ENCODE assay signal across 8 cellular contexts in genomic region chr2:151828143-151828889, GRCh38. TPM values are rescaled to one million over a fixed set of nuclear protein-coding genes. Genes with fewer than 3 reads are reported as not detected.
DNase-seq lines count a peak whose midpoint lies in the region; ATAC-seq and TF ChIP-seq lines count a peak whose summit lies in the region.

Gene ARL5A (minus strand): TSS chr2:151828421. CDS start chr2:151828176, 245 bp downstream.

- H3K9me3 Mint-ChIP-seq in activated T-cell treated with anti-CD3 and anti-CD28 coated beads, Interleukin-2, amount 50 U/mL, for 24 hours, result no peaks in the 10 kb centered on the region

- H3K4me3 Mint-ChIP-seq in activated T-cell treated with anti-CD3 and anti-CD28 coated beads, Interleukin-2, amount 50 U/mL, for 24 hours, result peak within 1 kb of the TSS; percentile 97

- in situ Hi-C loops in KBM-7 (cut with MboI; ENCODE audit: low pct_unique_long_range_greater_than_20kb, low sequenced_read_pairs), result no loop called here

- H3K27ac Mint-ChIP-seq in activated T-cell treated with anti-CD3 and anti-CD28 coated beads, Interleukin-2, amount 50 U/mL, for 24 hours, result peak within 1 kb of the TSS; percentile 94

- H3K9ac ChIP-seq in muscle layer of colon (ENCODE audit: low read length), result peak within 1 kb of the TSS; percentile 86

- ATAC-seq in GM21717 (IDR thresholded peaks at IDR 0.05; ENCODE audit: unreplicated experiment) (peak; percentile 94), esophagus mucosa (peak; percentile 99)

- no peaks in the 10 kb centered on the region for H3K27me3 ChIP-seq in muscle layer of colon (ENCODE audit: control insufficient read depth in 1 of 2, insufficient read depth in 2 of 2, low read length in 2 of 2)

- H3K27ac ChIP-seq in muscle layer of colon (ENCODE audit: low read depth, low read length), result peak within 1 kb of the TSS; percentile 79

- no peaks in the 10 kb centered on the region for H3K9me3 ChIP-seq in muscle layer of colon (ENCODE audit: low read length)

- H3K4me1 Mint-ChIP-seq in activated T-cell treated with anti-CD3 and anti-CD28 coated beads, Interleukin-2, amount 50 U/mL, for 24 hours (ENCODE audit: low read depth), result peaks cover 43% of the 10 kb centered on the region

- peaks cover 28% of the 10 kb centered on the region for H3K4me1 ChIP-seq in muscle layer of colon (ENCODE audit: insufficient read depth, low read length)

- peaks cover 31% of the 10 kb centered on the region for H3K36me3 Mint-ChIP-seq in activated T-cell treated with anti-CD3 and anti-CD28 coated beads, Interleukin-2, amount 50 U/mL, for 24 hours (ENCODE audit: low read depth)

- H3K4me3 ChIP-seq in muscle layer of colon (ENCODE audit: low read depth in 1 of 2, low read length in 2 of 2), result peak within 1 kb of the TSS; percentile 87 to 97

- H3K36me3 ChIP-seq in muscle layer of colon (ENCODE audit: insufficient read depth, low read length), result no peaks in the 10 kb centered on the region

- DNase-seq in DMS153 treated with DMSO at 0.1 percent for 48 hours (lab: John Stamatoyannopoulos, UW; ENCODE audit: unreplicated experiment) (peak; percentile 86), KBM-7 (peak; percentile 97)
- DNase-seq in activated T-cell treated with anti-CD3 and anti-CD28 coated beads, Interleukin-2, amount 50 U/mL, for 24 hours, result peak; percentile 98
- peak; percentile 85 for DNase-seq in stimulated activated CD8-positive, alpha-beta memory T cell treated with anti-CD3 and anti-CD28 coated beads, Interleukin-7, amount 100 ng/mL, for 24 hours (ENCODE audit: low read depth)

- no peaks in the 10 kb centered on the region for H3K27me3 Mint-ChIP-seq in activated T-cell treated with anti-CD3 and anti-CD28 coated beads, Interleukin-2, amount 50 U/mL, for 24 hours

TF ChIP-seq in PFSK-1, 5 proteins besides CTCF, POLR2A, EP300 and RAD21:
- peak; percentile 89 for TF ChIP-seq POLR2AphosphoS5 (IDR thresholded peaks at IDR 0.05; ENCODE audit: low read depth, low read length)
- peak; percentile 52; the same call in 1 of the 2 replicates for TF ChIP-seq TAF1 (IDR thresholded peaks at IDR 0.05; ENCODE audit: borderline replicate concordance, insufficient read depth, low read length)
- TF ChIP-seq FOXP2 (optimal IDR thresholded peaks at IDR 0.05; ENCODE audit: borderline replicate concordance, extremely low read depth, extremely low read length, insufficient read depth), result peak; percentile 84
- TF ChIP-seq SIN3A (IDR thresholded peaks at IDR 0.05; ENCODE audit: borderline replicate concordance, insufficient read depth, low read length), result no peak
- TF ChIP-seq REST (IDR thresholded peaks at IDR 0.05; ENCODE audit: insufficient read depth in 1 of 2, low read depth in 2 of 2, low read length in 2 of 2), result 0 out of 4 replicates have a peak, but pooled peaks of 1 of the 2 experiments have one; percentile 15

RNA-seq across cellular contexts. Expression of gene ARL5A, which starts in this region (rescaled TPM):
- polyA plus RNA-seq in PFSK-1 (2012; ENCODE audit: insufficient read length, low read depth), result 17.5 TPM
- 55.7 TPM for total RNA-seq in esophagus mucosa

Comparison
In these comparisons a context has a peak if more than half of its experiments do, and no peak if none do; other contexts are left out.
1. Peak in every context shown above with its lines: DNase-seq, ATAC-seq, H3K4me3 ChIP-seq and H3K27ac ChIP-seq.